ENCODE assay signal across 10 cellular contexts in the genomic region with DNA sequence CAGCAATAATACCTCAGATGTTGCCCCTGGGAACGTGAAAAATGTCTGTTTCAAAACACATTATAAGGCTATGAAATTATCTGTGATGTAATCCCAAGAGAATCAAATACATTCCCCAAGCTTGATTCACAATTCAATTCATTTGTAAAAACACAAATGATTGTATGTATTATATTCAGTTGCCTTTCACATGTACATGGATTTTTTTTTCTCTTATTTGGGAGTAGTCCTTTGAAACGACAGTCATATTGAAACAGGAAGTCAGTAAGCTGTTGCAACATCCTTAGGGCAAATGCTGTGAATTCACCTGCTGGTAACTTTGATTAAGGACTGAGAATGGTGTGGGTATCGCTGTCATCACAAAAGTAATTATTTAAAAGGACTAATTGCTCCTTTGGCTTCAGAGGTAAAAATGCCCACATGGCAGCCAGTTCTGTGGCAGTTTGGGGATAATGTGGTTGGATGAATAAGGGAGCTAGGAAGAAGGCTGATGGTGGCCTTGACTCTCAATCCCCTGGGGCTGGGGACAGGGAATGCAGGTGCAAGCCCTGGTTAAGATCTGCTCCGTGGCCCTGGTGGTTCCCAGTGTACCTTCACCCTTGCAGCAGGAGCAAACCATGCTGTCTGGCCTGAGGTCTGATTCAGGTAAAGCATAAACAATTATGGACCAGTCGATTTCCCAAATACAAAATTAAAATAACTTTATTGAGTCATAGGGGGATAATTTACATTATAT. TPM values are rescaled to one million over a fixed set of nuclear protein-coding genes. Genes with fewer than 3 reads are reported as not detected.
DNase-seq lines count a peak whose midpoint lies in the region; ATAC-seq and TF ChIP-seq lines count a peak whose summit lies in the region.
"Had no signal": no experiment of that assay in that cellular context is flagged by ENCODE, and none has a peak within 500 bp of the region (broad histone marks: within the 10 kb centered on the region; RNA-seq: fewer than 3 reads in every experiment).

No MANE protein-coding gene starts in this region.

- H3K27ac Mint-ChIP-seq in activated naive CD8-positive, alpha-beta T cell treated with anti-CD3 and anti-CD28 coated beads, Interleukin-2, amount 10 ng/mL, durations not matched to agents 7 days and 5 days = peak overlapping the region; percentile 68
- H3K27ac Mint-ChIP-seq in osteocyte (ENCODE audit: unreplicated experiment) = peak overlapping the region; percentile 16

- ATAC-seq in GM21528 (IDR thresholded peaks at IDR 0.05; ENCODE audit: low FRiP score, unreplicated experiment) (peak; percentile 82), Right ventricle myocardium superior (ENCODE audit: poor library complexity) (no peak)
- ATAC-seq in activated naive CD8-positive, alpha-beta T cell treated with anti-CD3 and anti-CD28 coated beads, Interleukin-2, amount 10 ng/mL, durations not matched to agents 7 days and 5 days (ENCODE audit: low read depth) = peak; percentile 78

- H3K4me1 Mint-ChIP-seq in activated naive CD8-positive, alpha-beta T cell treated with anti-CD3 and anti-CD28 coated beads, Interleukin-2, amount 10 ng/mL, durations not matched to agents 7 days and 5 days = peaks cover 19% of the 10 kb centered on the region
- peaks cover 34% of the 10 kb centered on the region for H3K4me1 Mint-ChIP-seq in osteocyte (ENCODE audit: unreplicated experiment)

- H3K9me3 Mint-ChIP-seq in activated naive CD8-positive, alpha-beta T cell treated with anti-CD3 and anti-CD28 coated beads, Interleukin-2, amount 10 ng/mL, durations not matched to agents 7 days and 5 days = no peaks in the 10 kb centered on the region
- H3K9me3 Mint-ChIP-seq in osteocyte (ENCODE audit: unreplicated experiment) = no peaks in the 10 kb centered on the region

- H3K4me3 Mint-ChIP-seq in activated naive CD8-positive, alpha-beta T cell treated with anti-CD3 and anti-CD28 coated beads, Interleukin-2, amount 10 ng/mL, durations not matched to agents 7 days and 5 days = peak overlapping the region; percentile 52
- H3K4me3 Mint-ChIP-seq in osteocyte (ENCODE audit: unreplicated experiment) = no peak overlapping the region

- H3K27me3 Mint-ChIP-seq in activated naive CD8-positive, alpha-beta T cell treated with anti-CD3 and anti-CD28 coated beads, Interleukin-2, amount 10 ng/mL, durations not matched to agents 7 days and 5 days = peaks cover 19% of the 10 kb centered on the region
- H3K27me3 Mint-ChIP-seq in osteocyte (ENCODE audit: unreplicated experiment) = no peaks in the 10 kb centered on the region

- TF ChIP-seq CTCF in GM12865 (IDR thresholded peaks at IDR 0.05; ENCODE audit: insufficient read depth, low read depth, low read length, missing control alignments) (no peak), osteocyte (IDR thresholded peaks at IDR 0.05) (no peak)

- peak; percentile 61 for DNase-seq in GM12865 (ENCODE audit: low read depth)
- peak; percentile 42 for DNase-seq in Jurkat, Clone E6-1 (ENCODE audit: low read depth, low spot score)
- no peak for DNase-seq in activated naive CD8-positive, alpha-beta T cell treated with anti-CD3 and anti-CD28 coated beads, Interleukin-2, amount 10 ng/mL, durations not matched to agents 7 days and 5 days
- no peak for DNase-seq in osteocyte (ENCODE audit: extremely low spot score, unreplicated experiment)
- no peak for DNase-seq in T-helper 9 cell
- no peak for DNase-seq in stimulated activated CD4-positive, alpha-beta T cell treated with anti-CD3 and anti-CD28 coated beads, Interleukin-2, amount 100 ng/mL, for 48 hours
- DNase-seq in Right ventricle myocardium superior = no peak

- no peak overlapping the region for H3K4me3 ChIP-seq in GM12865 (ENCODE audit: low read depth, low read length)
- no peak overlapping the region for H3K4me3 ChIP-seq in Jurkat, Clone E6-1 (ENCODE audit: low read length)
- H3K4me3 ChIP-seq: SJSA1 had no signal

- intact Hi-C loops in Right ventricle myocardium superior (cut with DNase I) = no loop called here

- POLR2A ChIA-PET in activated naive CD8-positive, alpha-beta T cell treated with anti-CD3 and anti-CD28 coated beads, Interleukin-2, amount 10 ng/mL, durations not matched to agents 7 days and 5 days (lab: Charles Lee) = interaction anchor here (1.4 kb wide), 1 partner anchor 16 kb away, joined by 4 read pairs; no protein-coding TSS in a partner anchor

- peaks cover 2% of the 10 kb centered on the region for H3K36me3 Mint-ChIP-seq in activated naive CD8-positive, alpha-beta T cell treated with anti-CD3 and anti-CD28 coated beads, Interleukin-2, amount 10 ng/mL, durations not matched to agents 7 days and 5 days
- H3K36me3 Mint-ChIP-seq in osteocyte (ENCODE audit: unreplicated experiment) = no peaks in the 10 kb centered on the region

RNA-seq across cellular contexts. Expression of a gene that starts 13.3 kb away (rescaled TPM):
- polyA plus RNA-seq in Jurkat, Clone E6-1 (2012; ENCODE audit: insufficient read depth, insufficient read length) = not detected
- not detected for total RNA-seq in activated naive CD8-positive, alpha-beta T cell treated with anti-CD3 and anti-CD28 coated beads, Interleukin-2, amount 10 ng/mL, durations not matched to agents 7 days and 5 days
- total RNA-seq in osteocyte (not detected in 2 replicates), Right ventricle myocardium superior (2.3 TPM)
- total RNA-seq: lung microvascular endothelial cell, SJSA1 had no signal

Comparison
In these comparisons a context has a peak if more than half of its experiments do, and no peak if none do; other contexts are left out.
1. DNase-seq: peak in GM12865 (single experiment) and Jurkat, Clone E6-1 (single experiment); none in activated naive CD8-positive, alpha-beta T cell treated with anti-CD3 and anti-CD28 coated beads, Interleukin-2, amount 10 ng/mL, durations not matched to agents 7 days and 5 days (single experiment), osteocyte (single experiment), T-helper 9 cell (single experiment), stimulated activated CD4-positive, alpha-beta T cell treated with anti-CD3 and anti-CD28 coated beads, Interleukin-2, amount 100 ng/mL, for 48 hours (0 of 2) and Right ventricle myocardium superior (single experiment).